ENCODE assay signal across 8 cellular contexts in genomic region chr19:4066176-4066606, GRCh38. TPM values are rescaled to one million over a fixed set of nuclear protein-coding genes. Genes with fewer than 3 reads are reported as not detected.
DNase-seq lines count a peak whose midpoint lies in the region; ATAC-seq and TF ChIP-seq lines count a peak whose summit lies in the region.

No MANE protein-coding gene starts in this region.

- no peak overlapping the region for H3K4ac ChIP-seq in H9 (ENCODE audit: low read depth, low read length)

- POLR2A ChIA-PET in activated CD8-positive, alpha-beta T cell treated with anti-CD3 and anti-CD28 coated beads, Interleukin-2, amount 10 ng/mL, durations not matched to agents 7 days and 5 days (lab: Charles Lee) = interaction anchor here (0.8 to 1.3 kb wide), 8 partner anchors 18 to 78 kb away, joined by 3 to 7 read pairs (median 4); no protein-coding TSS in a partner anchor

- TF ChIP-seq CTCF in H9 (conservative IDR thresholded peaks at IDR 0.05) (no peak), fibroblast of the aortic adventitia (IDR thresholded peaks at IDR 0.05; ENCODE audit: insufficient read depth, low read length) (no peak), progenitor cell of endocrine pancreas (IDR thresholded peaks at IDR 0.05; ENCODE audit: unreplicated experiment) (no peak)

- CTCF ChIA-PET in activated CD8-positive, alpha-beta T cell treated with anti-CD3 and anti-CD28 coated beads, Interleukin-2, amount 10 ng/mL, durations not matched to agents 7 days and 5 days (lab: Charles Lee) = interaction anchor here (0.6 to 2.4 kb wide), 4 partner anchors 18 to 73 kb away, joined by 3 to 11 read pairs (median 6); no protein-coding TSS in a partner anchor

- no peak overlapping the region for H3K18ac ChIP-seq in H9 (ENCODE audit: insufficient read length, low read depth, low read length)

- H4K5ac ChIP-seq in H9 (ENCODE audit: insufficient read length, low read depth, low read length) = no peak overlapping the region

- H3K79me2 ChIP-seq in H9 (ENCODE audit: insufficient read depth, low read length) = peaks cover 23% of the 10 kb centered on the region; the same call in 1 of the 2 replicates

- peak overlapping the region; percentile 77 for H3K4me3 ChIP-seq in fibroblast of the aortic adventitia (ENCODE audit: low read depth, low read length)

- H3K14ac ChIP-seq in H9 (ENCODE audit: insufficient read depth, low read length) = 0 out of 2 replicates have a peak overlapping the region, but pooled peaks have one; percentile 26

- peak; percentile 0 for ATAC-seq in activated CD8-positive, alpha-beta T cell treated with anti-CD3 and anti-CD28 coated beads, Interleukin-2, amount 10 ng/mL, durations not matched to agents 7 days and 5 days
- no peak for ATAC-seq in HG02678 (IDR thresholded peaks at IDR 0.05; ENCODE audit: unreplicated experiment)

- H3K9me3 Mint-ChIP-seq in H9 = no peaks in the 10 kb centered on the region; a peak in 2 of 5 replicates
- no peaks in the 10 kb centered on the region for H3K9me3 Mint-ChIP-seq in activated CD8-positive, alpha-beta T cell treated with anti-CD3 and anti-CD28 coated beads, Interleukin-2, amount 10 ng/mL, durations not matched to agents 7 days and 5 days (ENCODE audit: insufficient read depth)
- no peaks in the 10 kb centered on the region for H3K9me3 Mint-ChIP-seq in progenitor cell of endocrine pancreas (ENCODE audit: low read depth)

- H2BK12ac ChIP-seq in H9 (ENCODE audit: insufficient read length, low read depth, low read length) = no peak overlapping the region

- H3K4me1 ChIP-seq in H9 (ENCODE audit: insufficient read depth, low read length) = no peaks in the 10 kb centered on the region; the same call in 1 of the 2 replicates

- DNase-seq in H9 = no peak
- DNase-seq in activated CD8-positive, alpha-beta T cell treated with anti-CD3 and anti-CD28 coated beads, Interleukin-2, amount 10 ng/mL, durations not matched to agents 7 days and 5 days = no peak
- no peak for DNase-seq in fibroblast of the aortic adventitia (ENCODE audit: low read depth)
- no peak for DNase-seq in progenitor cell of endocrine pancreas (ENCODE audit: low spot score, unreplicated experiment)
- DNase-seq in NCI-H1930 (lab: John Stamatoyannopoulos, UW) = no peak
- DNase-seq in DMS53 treated with DMSO at 0.1 percent for 48 hours (lab: John Stamatoyannopoulos, UW; ENCODE audit: unreplicated experiment) = no peak
- no peak for DNase-seq in NCI-H146 treated with DMSO at 0.1 percent for 48 hours (lab: John Stamatoyannopoulos, UW; ENCODE audit: unreplicated experiment)

- no peak overlapping the region for H4K91ac ChIP-seq in H9 (ENCODE audit: insufficient read length, low read depth, low read length)

- H3K27ac Mint-ChIP-seq in H9 = no peak overlapping the region
- peak overlapping the region; percentile 64 for H3K27ac Mint-ChIP-seq in activated CD8-positive, alpha-beta T cell treated with anti-CD3 and anti-CD28 coated beads, Interleukin-2, amount 10 ng/mL, durations not matched to agents 7 days and 5 days
- H3K27ac Mint-ChIP-seq in progenitor cell of endocrine pancreas = no peak overlapping the region

- H3K23ac ChIP-seq in H9 (ENCODE audit: insufficient read length, low read depth, low read length) = no peak overlapping the region

- no peak overlapping the region for H3K56ac ChIP-seq in H9 (ENCODE audit: insufficient read length, low read depth, low read length)

- H3K79me1 ChIP-seq in H9 (ENCODE audit: insufficient read depth, low read depth, low read length, poor library complexity, severe bottlenecking) = peaks cover 6% of the 10 kb centered on the region

- no peaks in the 10 kb centered on the region for H3K9me3 ChIP-seq in H9 (ENCODE audit: control insufficient read depth, low read depth, low read length)

- no peak overlapping the region for H2BK15ac ChIP-seq in H9 (ENCODE audit: low read depth, low read length)

- no peak overlapping the region for H4K8ac ChIP-seq in H9 (replicated peaks; ENCODE audit: insufficient read length, low read depth, low read length)

- no peak overlapping the region for H2AFZ ChIP-seq in H9 (ENCODE audit: low read length)

- no peak overlapping the region for H3K27ac ChIP-seq in H9 (ENCODE audit: insufficient read length, low read depth, low read length)

- peak overlapping the region; percentile 56 to 72 for H3K4me3 Mint-ChIP-seq in H9
- peak overlapping the region; percentile 67 for H3K4me3 Mint-ChIP-seq in activated CD8-positive, alpha-beta T cell treated with anti-CD3 and anti-CD28 coated beads, Interleukin-2, amount 10 ng/mL, durations not matched to agents 7 days and 5 days
- peak overlapping the region; percentile 65 for H3K4me3 Mint-ChIP-seq in progenitor cell of endocrine pancreas (ENCODE audit: low read depth)

- H3K36me3 Mint-ChIP-seq in H9 (ENCODE audit: insufficient read depth in 1 of 3, low read depth in 3 of 3) = peaks cover 0 to 7% (median 4%) of the 10 kb centered on the region in 3 experiments; a peak in 2 of 7 replicates
- peaks cover 11% of the 10 kb centered on the region for H3K36me3 Mint-ChIP-seq in activated CD8-positive, alpha-beta T cell treated with anti-CD3 and anti-CD28 coated beads, Interleukin-2, amount 10 ng/mL, durations not matched to agents 7 days and 5 days (ENCODE audit: low read depth)
- no peaks in the 10 kb centered on the region for H3K36me3 Mint-ChIP-seq in progenitor cell of endocrine pancreas (ENCODE audit: insufficient read depth)

- H3K23me2 ChIP-seq in H9 (ENCODE audit: insufficient read length, low read depth, low read length, poor library complexity, severe bottlenecking) = peaks cover 15% of the 10 kb centered on the region

- peak overlapping the region; percentile 17 for H3K4me2 ChIP-seq in H9 (ENCODE audit: insufficient read depth, insufficient read length, low read length)

- no peak overlapping the region for H2BK120ac ChIP-seq in H9 (ENCODE audit: low read depth, low read length, poor library complexity, severe bottlenecking)

- peaks cover 3% of the 10 kb centered on the region for H4K20me1 ChIP-seq in H9 (ENCODE audit: control insufficient read depth, insufficient read depth, insufficient read length)

- H3T11ph ChIP-seq in H9 (ENCODE audit: low read length) = no peak overlapping the region

- WGBS in H9 (ENCODE audit: extremely low coverage, insufficient read length, low lambda C conversion rate) = no CpG with 5 or more reads among the region's 31 CpGs

- no peak overlapping the region for H2BK20ac ChIP-seq in H9 (ENCODE audit: low read depth, low read length, poor library complexity, severe bottlenecking)

- H2AK5ac ChIP-seq in H9 (ENCODE audit: insufficient read length, low read length) = no peak overlapping the region

- peaks cover 10% of the 10 kb centered on the region; the same call in 1 of the 2 replicates for H3K27me3 ChIP-seq in H9 (ENCODE audit: insufficient read depth, low read length)

- no peak overlapping the region for H3K9ac ChIP-seq in H9 (ENCODE audit: extremely low read depth, insufficient read length, low read length)

- H3K4me1 Mint-ChIP-seq in H9 (peaks cover 8 to 24% of the 10 kb centered on the region in 2 experiments), progenitor cell of endocrine pancreas (ENCODE audit: low read depth) (peaks cover 2% of the 10 kb centered on the region)
- peaks cover 38% of the 10 kb centered on the region for H3K4me1 Mint-ChIP-seq in activated CD8-positive, alpha-beta T cell treated with anti-CD3 and anti-CD28 coated beads, Interleukin-2, amount 10 ng/mL, durations not matched to agents 7 days and 5 days (ENCODE audit: low read depth)

- peaks cover 29% of the 10 kb centered on the region for H3K27me3 Mint-ChIP-seq in H9 (ENCODE audit: low read depth)
- no peaks in the 10 kb centered on the region for H3K27me3 Mint-ChIP-seq in activated CD8-positive, alpha-beta T cell treated with anti-CD3 and anti-CD28 coated beads, Interleukin-2, amount 10 ng/mL, durations not matched to agents 7 days and 5 days (ENCODE audit: low read depth)
- peaks cover 17% of the 10 kb centered on the region for H3K27me3 Mint-ChIP-seq in progenitor cell of endocrine pancreas

- no peak overlapping the region for H2BK5ac ChIP-seq in H9 (ENCODE audit: insufficient read length, low read length)

RNA-seq across cellular contexts. Expression of gene ZBTB7A, which starts 0.5 kb away (rescaled TPM):
- 22.8 and 24.9 TPM in 2 replicates for total RNA-seq in H9 (2021)
- 10 to 100 TPM; 59.1 to 63.1 TPM for total RNA-seq in activated CD8-positive, alpha-beta T cell treated with anti-CD3 and anti-CD28 coated beads, Interleukin-2, amount 10 ng/mL, durations not matched to agents 7 days and 5 days
- total RNA-seq in fibroblast of the aortic adventitia (ENCODE audit: low replicate concordance) = 23.5 and 31.6 TPM in 2 replicates
- total RNA-seq in progenitor cell of endocrine pancreas = 18.4 and 19.1 TPM in 2 replicates

RNA-seq across cellular contexts. Expression of gene MAP2K2, which starts 57.7 kb away (rescaled TPM):
- total RNA-seq in H9 (2021) (167 and 169 TPM in 2 replicates), fibroblast of the aortic adventitia (ENCODE audit: low replicate concordance) (177 and 215 TPM in 2 replicates), progenitor cell of endocrine pancreas (149 and 154 TPM in 2 replicates)
- 100 to 1,000 TPM; 218 to 234 TPM for total RNA-seq in activated CD8-positive, alpha-beta T cell treated with anti-CD3 and anti-CD28 coated beads, Interleukin-2, amount 10 ng/mL, durations not matched to agents 7 days and 5 days

RNA-seq across cellular contexts. Expression of gene PIAS4, which starts 58.7 kb away (rescaled TPM):
- total RNA-seq in H9 (2021) = 52.0 and 59.4 TPM in 2 replicates
- total RNA-seq in activated CD8-positive, alpha-beta T cell treated with anti-CD3 and anti-CD28 coated beads, Interleukin-2, amount 10 ng/mL, durations not matched to agents 7 days and 5 days = 10 to 100 TPM; 34.2 to 35.6 TPM
- 21.5 and 23.8 TPM in 2 replicates for total RNA-seq in fibroblast of the aortic adventitia (ENCODE audit: low replicate concordance)
- 55.3 and 56.3 TPM in 2 replicates for total RNA-seq in progenitor cell of endocrine pancreas
